In the genomic region with DNA sequence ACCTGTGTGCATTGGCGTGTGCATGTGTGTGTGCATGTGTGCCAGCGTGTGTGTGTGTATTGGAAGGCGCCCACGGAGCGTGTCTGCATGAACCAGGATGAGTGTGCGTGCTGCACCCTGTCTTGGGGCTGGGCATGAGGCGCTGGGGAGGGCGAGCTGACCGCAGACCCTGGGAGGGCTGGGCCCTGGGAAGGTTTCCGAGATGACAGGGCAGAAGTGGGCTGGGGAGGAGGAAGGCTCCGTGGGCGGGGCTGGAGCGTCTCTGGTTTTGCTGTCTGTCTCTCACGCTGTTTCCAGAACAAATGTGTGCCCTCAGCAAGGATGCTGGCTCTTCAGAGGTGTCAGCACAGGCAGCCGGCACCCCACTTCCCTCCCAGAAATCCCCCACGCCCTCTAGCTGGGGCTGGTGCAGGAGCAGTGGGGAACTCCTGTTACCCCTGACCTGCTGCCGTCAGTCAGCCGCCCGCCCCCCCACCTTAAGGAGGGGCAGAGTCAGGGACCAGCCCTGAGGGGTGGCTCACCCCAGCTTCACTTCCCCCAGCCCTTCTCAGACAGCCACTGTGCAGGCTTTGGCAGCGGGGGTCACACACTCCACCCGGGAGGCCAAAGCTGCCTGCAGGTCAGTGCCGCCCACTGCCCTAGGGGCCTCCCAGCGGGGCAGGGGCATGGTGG, we compare ENCODE assay signal across 8 cellular contexts. TPM values are rescaled to one million over a fixed set of nuclear protein-coding genes. Genes with fewer than 3 reads are reported as not detected.
DNase-seq lines count a peak whose midpoint lies in the region; ATAC-seq and TF ChIP-seq lines count a peak whose summit lies in the region.

Gene GPR35 (plus strand): TSS at position 531 of the 672 bp plus-strand sequence. CDS start 4,473 bp downstream, outside the sequence.

- H3K36me3 ChIP-seq in heart left ventricle (no peaks in the 10 kb centered on the region), SK-N-SH (replicated peaks in 1 of 2; ENCODE audit: control insufficient read depth in 1 of 2, insufficient read depth in 2 of 2, low read length in 1 of 2) (no peaks in the 10 kb centered on the region)

- no peaks in the 10 kb centered on the region for H3K79me2 ChIP-seq in SK-N-SH (ENCODE audit: insufficient read depth)

- no peak within 1 kb of the TSS for H2AFZ ChIP-seq in SK-N-SH (ENCODE audit: low read depth)

- no peaks in the 10 kb centered on the region for H3K27me3 ChIP-seq in heart left ventricle
- H3K27me3 ChIP-seq in SK-N-SH (ENCODE audit: insufficient read depth): no peaks in the 10 kb centered on the region

- 59 to 70% (median 64%) methylated on average over 18 to 23 of the region's 23 CpGs for WGBS in heart left ventricle, 4 donors
- WGBS in SK-N-SH (ENCODE audit: low lambda C conversion rate): 79% methylated on average over 12 of the region's 23 CpGs

- H3K9me3 ChIP-seq in heart left ventricle (no peaks in the 10 kb centered on the region), SK-N-SH (no peaks in the 10 kb centered on the region)

- ATAC-seq in heart left ventricle (peak in 3 of 4 donors; percentile 33 to 52 (median 40)), GM18519 (IDR thresholded peaks at IDR 0.05; ENCODE audit: low FRiP score, unreplicated experiment) (no peak)

- H3K4me3 ChIP-seq in heart left ventricle (peak within 1 kb of the TSS in 1 of 12 donors; percentile 36), SK-N-SH (ENCODE audit: low read depth in 2 of 2, low read length in 1 of 2) (no peak within 1 kb of the TSS)

- no peak for TF ChIP-seq POLR2A in heart left ventricle (IDR thresholded peaks at IDR 0.05)

- intact Hi-C loops in heart left ventricle (cut with DNase I): no loop called here

- H4K20me1 ChIP-seq in SK-N-SH (ENCODE audit: insufficient read depth): no peaks in the 10 kb centered on the region

- TF ChIP-seq CTCF in heart left ventricle (IDR thresholded peaks at IDR 0.05): no peak
- TF ChIP-seq CTCF in SK-N-SH (IDR thresholded peaks at IDR 0.05): no peak

- H3K9ac ChIP-seq in SK-N-SH: no peak within 1 kb of the TSS

- no peak for TF ChIP-seq EP300 in SK-N-SH (IDR thresholded peaks at IDR 0.05; ENCODE audit: borderline replicate concordance in 1 of 2, low read depth in 1 of 2, low read length in 1 of 2)

- H3K4me1 ChIP-seq in heart left ventricle: peaks cover 0 to 48% (median 0%) of the 10 kb centered on the region in 12 donors
- peaks cover 0 to 25% of the 10 kb centered on the region in 2 experiments; a peak in 1 of 4 replicates for H3K4me1 ChIP-seq in SK-N-SH (ENCODE audit: control insufficient read depth in 1 of 2, insufficient read depth in 2 of 2, low read depth in 1 of 2, low read length in 1 of 2)

- CTCF ChIA-PET in SK-N-SH (lab: Yijun Ruan, JAX): no interaction called here

- no peak within 1 kb of the TSS for H3K4me2 ChIP-seq in SK-N-SH

- no peaks in the 10 kb centered on the region for H3F3A ChIP-seq in SK-N-SH (replicated peaks; ENCODE audit: insufficient read depth)

- no peaks in the 10 kb centered on the region for H3K9me2 ChIP-seq in SK-N-SH

- DNase-seq in GF-D8 (lab: John Stamatoyannopoulos, UW) (peak; percentile 94), NOMO-1 treated with DMSO at 0.1 percent for 48 hours (lab: John Stamatoyannopoulos, UW; ENCODE audit: unreplicated experiment) (peak; percentile 95), activated T-cell treated with anti-CD3 and anti-CD28 coated beads for 48 hours (ENCODE audit: low read depth) (peak; percentile 80), heart left ventricle (peak in 3 of 5 donors; percentile 32 to 79 (median 42)), NCI-H2029 treated with DMSO at 0.1 percent for 48 hours (lab: John Stamatoyannopoulos, UW) (no peak), SK-N-SH (no peak)
- DNase-seq in stimulated activated CD4-positive, alpha-beta T cell treated with anti-CD3 and anti-CD28 coated beads, Interleukin-1b, Interleukin-23, amount 100 ng/mL, for 48 hours: peak; percentile 87

- no peak for TF ChIP-seq RAD21 in SK-N-SH (IDR thresholded peaks at IDR 0.05; ENCODE audit: low read length)

- peak within 1 kb of the TSS in 1 of 12 donors; percentile 71 for H3K27ac ChIP-seq in heart left ventricle
- peak within 1 kb of the TSS in 1 of 2 experiments; percentile 29; a peak in 1 of 4 replicates for H3K27ac ChIP-seq in SK-N-SH (ENCODE audit: low read depth in 2 of 2, low read length in 1 of 2)

- POLR2A ChIA-PET in SK-N-SH (lab: Yijun Ruan, JAX): no interaction called here

TF ChIP-seq in SK-N-SH, 30 proteins besides CTCF, POLR2A, EP300 and RAD21:
- TF ChIP-seq NRF1 (IDR thresholded peaks at IDR 0.05; ENCODE audit: low read depth, low read length) (no peak), TCF12 (IDR thresholded peaks at IDR 0.05) (no peak), GABPA (IDR thresholded peaks at IDR 0.05; ENCODE audit: low read depth) (no peak), ELF1 (IDR thresholded peaks at IDR 0.05) (no peak), TEAD4 (IDR thresholded peaks at IDR 0.05; ENCODE audit: borderline replicate concordance, insufficient read depth) (no peak), USF1 (IDR thresholded peaks at IDR 0.05; ENCODE audit: borderline replicate concordance, low read depth) (no peak), MAX (IDR thresholded peaks at IDR 0.05; ENCODE audit: low read depth) (no peak), RCOR1 (IDR thresholded peaks at IDR 0.05; ENCODE audit: low read length) (no peak), FOXJ3 (CRISPR knock-in tag; IDR thresholded peaks at IDR 0.05) (no peak), CHD2 (IDR thresholded peaks at IDR 0.05; ENCODE audit: low read length, partially characterized antibody) (no peak), MEF2A (IDR thresholded peaks at IDR 0.05; ENCODE audit: borderline replicate concordance, low read depth) (no peak), SMC3 (IDR thresholded peaks at IDR 0.05; ENCODE audit: low read depth, low read length) (no peak)
- TF ChIP-seq, protein P1, sequence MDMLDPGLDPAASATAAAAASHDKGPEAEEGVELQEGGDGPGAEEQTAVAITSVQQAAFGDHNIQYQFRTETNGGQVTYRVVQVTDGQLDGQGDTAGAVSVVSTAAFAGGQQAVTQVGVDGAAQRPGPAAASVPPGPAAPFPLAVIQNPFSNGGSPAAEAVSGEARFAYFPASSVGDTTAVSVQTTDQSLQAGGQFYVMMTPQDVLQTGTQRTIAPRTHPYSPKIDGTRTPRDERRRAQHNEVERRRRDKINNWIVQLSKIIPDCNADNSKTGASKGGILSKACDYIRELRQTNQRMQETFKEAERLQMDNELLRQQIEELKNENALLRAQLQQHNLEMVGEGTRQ (IDR thresholded peaks at IDR 0.05; ENCODE audit: borderline replicate concordance, low read depth, low read length): no peak
- TF ChIP-seq, protein P2, sequence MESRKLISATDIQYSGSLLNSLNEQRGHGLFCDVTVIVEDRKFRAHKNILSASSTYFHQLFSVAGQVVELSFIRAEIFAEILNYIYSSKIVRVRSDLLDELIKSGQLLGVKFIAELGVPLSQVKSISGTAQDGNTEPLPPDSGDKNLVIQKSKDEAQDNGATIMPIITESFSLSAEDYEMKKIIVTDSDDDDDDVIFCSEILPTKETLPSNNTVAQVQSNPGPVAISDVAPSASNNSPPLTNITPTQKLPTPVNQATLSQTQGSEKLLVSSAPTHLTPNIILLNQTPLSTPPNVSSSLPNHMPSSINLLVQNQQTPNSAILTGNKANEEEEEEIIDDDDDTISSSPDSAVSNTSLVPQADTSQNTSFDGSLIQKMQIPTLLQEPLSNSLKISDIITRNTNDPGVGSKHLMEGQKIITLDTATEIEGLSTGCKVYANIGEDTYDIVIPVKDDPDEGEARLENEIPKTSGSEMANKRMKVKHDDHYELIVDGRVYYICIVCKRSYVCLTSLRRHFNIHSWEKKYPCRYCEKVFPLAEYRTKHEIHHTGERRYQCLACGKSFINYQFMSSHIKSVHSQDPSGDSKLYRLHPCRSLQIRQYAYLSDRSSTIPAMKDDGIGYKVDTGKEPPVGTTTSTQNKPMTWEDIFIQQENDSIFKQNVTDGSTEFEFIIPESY (IDR thresholded peaks at IDR 0.05; ENCODE audit: borderline replicate concordance, low read depth): no peak
- TF ChIP-seq, protein P3, sequence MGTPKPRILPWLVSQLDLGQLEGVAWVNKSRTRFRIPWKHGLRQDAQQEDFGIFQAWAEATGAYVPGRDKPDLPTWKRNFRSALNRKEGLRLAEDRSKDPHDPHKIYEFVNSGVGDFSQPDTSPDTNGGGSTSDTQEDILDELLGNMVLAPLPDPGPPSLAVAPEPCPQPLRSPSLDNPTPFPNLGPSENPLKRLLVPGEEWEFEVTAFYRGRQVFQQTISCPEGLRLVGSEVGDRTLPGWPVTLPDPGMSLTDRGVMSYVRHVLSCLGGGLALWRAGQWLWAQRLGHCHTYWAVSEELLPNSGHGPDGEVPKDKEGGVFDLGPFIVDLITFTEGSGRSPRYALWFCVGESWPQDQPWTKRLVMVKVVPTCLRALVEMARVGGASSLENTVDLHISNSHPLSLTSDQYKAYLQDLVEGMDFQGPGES (IDR thresholded peaks at IDR 0.05; ENCODE audit: low read depth, low read length): no peak

RNA-seq across cellular contexts. Expression of gene GPR35, which starts in this region (rescaled TPM):
- total RNA-seq in heart left ventricle: 1 to 10 TPM in 3 of 9 donors, under 1 TPM in 5, not detected in 1; 0.48 to 2.7 (median 0.78) TPM
- polyA plus RNA-seq in heart left ventricle (1 to 10 TPM; 1.1 to 1.3 TPM), SK-N-SH (2012; rRNA removed) (1.2 and 1.3 TPM in 2 replicates)
- polyA plus RNA-seq in SK-N-SH (2012; cell fraction: cytosol; rRNA removed): 0.31 and 0.37 TPM in 2 replicates
- polyA plus RNA-seq in SK-N-SH (2012; cell fraction: nucleus; rRNA removed): 8.6 and 12.4 TPM in 2 replicates

Comparison
In these comparisons a context has a peak if more than half of its experiments do, and no peak if none do; other contexts are left out.
1. DNase-seq: peak in GF-D8 (single experiment), NOMO-1 treated with DMSO at 0.1 percent for 48 hours (single experiment), activated T-cell treated with anti-CD3 and anti-CD28 coated beads for 48 hours (single experiment), heart left ventricle (3 of 5) and stimulated activated CD4-positive, alpha-beta T cell treated with anti-CD3 and anti-CD28 coated beads, Interleukin-1b, Interleukin-23, amount 100 ng/mL, for 48 hours (single experiment); none in NCI-H2029 treated with DMSO at 0.1 percent for 48 hours (single experiment) and SK-N-SH (single experiment).